Comparison of ENCODE assay signal across 11 cellular contexts in the genomic region with DNA sequence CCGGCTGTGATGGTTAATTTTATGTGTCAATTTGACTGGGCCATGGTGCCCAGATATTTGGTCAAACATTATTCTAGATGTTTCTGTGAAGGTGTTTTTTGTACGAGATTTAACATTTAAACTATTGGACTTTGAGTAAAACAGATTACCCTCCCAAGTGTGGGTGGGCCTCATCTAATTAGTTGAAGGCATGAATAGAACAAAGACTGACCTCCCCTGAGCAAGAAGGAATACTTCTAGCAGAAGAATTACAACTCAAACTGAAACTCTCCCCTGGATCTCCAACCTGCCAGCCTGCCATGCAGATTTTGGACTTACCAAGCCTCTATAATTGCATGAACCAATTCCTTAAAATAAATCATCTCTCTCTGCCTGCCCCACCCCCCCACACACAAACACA.
"Had no signal": no experiment of that assay in that cellular context is flagged by ENCODE, and none has a peak within 500 bp of the region (broad histone marks: within the 10 kb centered on the region; RNA-seq: fewer than 3 reads in every experiment).

No MANE protein-coding gene starts in this region.

- ATAC-seq: GM23338, HCT116 had no signal

- H3K9me3 ChIP-seq: HAP-1 had no signal

- H3K4me3 ChIP-seq: GM23248, GM23338, HAP-1 had no signal

- H2AFZ ChIP-seq: GM23248, GM23338 had no signal

- DNase-seq: GM23248, GOT3, H7, H9, HCEC 1CT, HFFc6 had no signal

- H3K4me2 ChIP-seq: GM23338 had no signal

- H3K4me1 ChIP-seq: HAP-1 had no signal

- FAIRE-seq: H1, H54 had no signal

- H3K9ac ChIP-seq: GM23248 had no signal

- H3K27ac ChIP-seq: GM23248 had no signal

- H3K36me3 ChIP-seq: HAP-1 had no signal
